Comparison of ENCODE assay signal across 8 cellular contexts in genomic region chr17:58577696-58578095, GRCh38.
DNase-seq lines count a peak whose midpoint lies in the region; ATAC-seq, FAIRE-seq and TF ChIP-seq lines count a peak whose summit lies in the region.

No MANE protein-coding gene starts in this region.

- ATAC-seq in GM21367 (IDR thresholded peaks at IDR 0.05; ENCODE audit: unreplicated experiment) (no peak), HG03457 (IDR thresholded peaks at IDR 0.05; ENCODE audit: unreplicated experiment) (no peak)

- H3K27ac ChIP-seq in angular gyrus (ENCODE audit: low read depth, low read length), result peak overlapping the region; percentile 72

- peak; percentile 85 for TF ChIP-seq CTCF in D721Med (IDR thresholded peaks at IDR 0.05; ENCODE audit: insufficient read depth, missing control alignments)

- in situ Hi-C loops in KBM-7 (cut with MboI; ENCODE audit: low pct_unique_long_range_greater_than_20kb, low sequenced_read_pairs), result no loop called here

- FAIRE-seq in D721Med (lab: Jason Lieb, UNC), result no peak

- DNase-seq in D721Med (ENCODE audit: insufficient read length, low spot score) (no peak), KBM-7 (peak; percentile 43), SW480 (ENCODE audit: low spot score) (peak; percentile 76), hippocampal formation (lab: John Stamatoyannopoulos, UW) (peak; percentile 60 to 95)
- peak; percentile 8 to 21 for DNase-seq in stimulated activated CD4-positive, alpha-beta T cell treated with anti-CD3 and anti-CD28 coated beads, Interleukin-15, amount 100 ng/mL, for 1 hour (ENCODE audit: low read depth in 1 of 2, low spot score in 1 of 2)
